26 cellular contexts compared by ENCODE assay signal in genomic region chr17:69679839-69680238, GRCh38.
"Had no signal": no experiment of that assay in that cellular context is flagged by ENCODE, and none has a peak within 500 bp of the region (broad histone marks: within the 10 kb centered on the region; RNA-seq: fewer than 3 reads in every experiment).

No MANE protein-coding gene starts in this region.

- H3K27ac Mint-ChIP-seq: mesothelial cell of epicardium, naive B cell had no signal

- H3K4me1 Mint-ChIP-seq: naive B cell had no signal

- H3K27me3 ChIP-seq: dorsolateral prefrontal cortex, esophagus squamous epithelium, gastrocnemius medialis, heart right ventricle, left lung had no signal

- DNase-seq: dermis blood vessel endothelial cell; dorsolateral prefrontal cortex; effector CD4-positive, alpha-beta T cell; effector memory CD4-positive, alpha-beta T cell; erythroblast; esophagus squamous epithelium; foreskin fibroblast; foreskin melanocyte; gastrocnemius medialis; glutamatergic neuron; head of caudate nucleus; heart right ventricle; hippocampal formation; left cardiac atrium; left lung; left ventricle myocardium superior; lower lobe of right lung; mesenchymal stem cell; mucosa of descending colon; naive B cell had no signal

- H3K36me3 Mint-ChIP-seq: mesothelial cell of epicardium, naive B cell had no signal

- H3K4me3 Mint-ChIP-seq: mesothelial cell of epicardium, naive B cell had no signal

- FAIRE-seq: islet of Langerhans, keratinocyte had no signal

- H3K27ac ChIP-seq: coronary artery, dorsolateral prefrontal cortex, epithelial cell of prostate, esophagus squamous epithelium, gastrocnemius medialis, heart right ventricle, left lung, lower lobe of right lung had no signal

- ATAC-seq: esophagus mucosa, gastrocnemius medialis, heart right ventricle, left cardiac atrium, left lung, left ventricle myocardium superior, lower lobe of right lung, mucosa of descending colon had no signal

- H3K4me3 ChIP-seq: coronary artery, dorsolateral prefrontal cortex, esophagus squamous epithelium, gastrocnemius medialis, heart right ventricle, left lung, lower lobe of right lung, mucosa of descending colon had no signal

- H3K27me3 Mint-ChIP-seq: naive B cell had no signal

- H3K36me3 ChIP-seq: esophagus squamous epithelium, gastrocnemius medialis, heart right ventricle, left lung, lower lobe of right lung had no signal

- H3K4me1 ChIP-seq: esophagus squamous epithelium, gastrocnemius medialis, heart right ventricle, left lung, lower lobe of right lung had no signal

- H3K9me3 ChIP-seq: esophagus squamous epithelium, gastrocnemius medialis, lower lobe of right lung, mucosa of descending colon had no signal
